Comparison of ENCODE assay signal across 15 cellular contexts in the genomic region with DNA sequence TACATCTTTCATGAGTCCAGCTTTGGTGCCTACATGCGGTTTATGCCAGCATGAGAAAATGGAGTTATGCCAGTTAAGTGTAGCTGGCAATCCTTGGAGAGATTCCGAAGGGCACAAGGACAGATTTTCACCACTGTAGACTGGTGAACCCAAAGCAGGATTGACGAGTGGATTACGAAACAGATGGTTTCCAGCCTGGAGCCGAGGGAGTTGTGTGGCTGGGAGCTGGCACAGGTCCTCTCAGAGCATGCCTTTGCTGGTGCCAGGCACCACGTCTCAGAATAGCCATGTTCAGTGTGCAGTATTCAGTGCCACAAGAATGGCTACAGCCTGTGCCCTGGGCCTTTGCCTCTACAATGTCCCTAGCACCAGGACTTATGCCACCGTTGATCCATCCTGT. TPM values are rescaled to one million over a fixed set of nuclear protein-coding genes. Genes with fewer than 3 reads are reported as not detected.
DNase-seq lines count a peak whose midpoint lies in the region; ATAC-seq and TF ChIP-seq lines count a peak whose summit lies in the region.
"Had no signal": no experiment of that assay in that cellular context is flagged by ENCODE, and none has a peak within 500 bp of the region (broad histone marks: within the 10 kb centered on the region; RNA-seq: fewer than 3 reads in every experiment).

No MANE protein-coding gene starts in this region.

- H3K27me3 ChIP-seq in left ventricle myocardium inferior (ENCODE audit: low read depth) (peaks cover 31% of the 10 kb centered on the region), skeletal muscle tissue (ENCODE audit: control insufficient read depth in 3 of 3, insufficient read depth in 3 of 3, low read length in 3 of 3) (peaks cover 14 to 26% (median 23%) of the 10 kb centered on the region in 3 donors)

- peak overlapping the region in 1 of 3 donors; percentile 41 for H3K9ac ChIP-seq in skeletal muscle tissue (ENCODE audit: low read depth in 1 of 3, low read length in 3 of 3)

- H3K9me3 ChIP-seq in left ventricle myocardium inferior (replicated peaks) (no peaks in the 10 kb centered on the region), skeletal muscle tissue (ENCODE audit: control insufficient read depth in 3 of 3, low read length in 3 of 3) (no peaks in the 10 kb centered on the region)

- H3K27ac ChIP-seq in angular gyrus (ENCODE audit: low read depth, low read length), result peak overlapping the region; percentile 62
- peak overlapping the region; percentile 76 for H3K27ac ChIP-seq in left ventricle myocardium inferior (replicated peaks)
- H3K27ac ChIP-seq in skeletal muscle tissue (ENCODE audit: low read depth, low read length), result peak overlapping the region; percentile 6
- H3K27ac ChIP-seq: 22Rv1, SK-N-MC had no signal

- TF ChIP-seq CTCF in left ventricle myocardium inferior (IDR thresholded peaks at IDR 0.05; ENCODE audit: borderline replicate concordance), result no peak

- ATAC-seq in GM19351 (IDR thresholded peaks at IDR 0.05; ENCODE audit: unreplicated experiment), result no peak

- H3K36me3 ChIP-seq in left ventricle myocardium inferior, result peaks cover 13% of the 10 kb centered on the region
- peaks cover 10 to 13% (median 13%) of the 10 kb centered on the region in 3 donors for H3K36me3 ChIP-seq in skeletal muscle tissue (ENCODE audit: control insufficient read depth in 3 of 3, insufficient read depth in 3 of 3, low read length in 3 of 3)

- H3K4me3 ChIP-seq in left ventricle myocardium inferior (no peak overlapping the region), skeletal muscle tissue (ENCODE audit: low read length in 3 of 3) (peak overlapping the region in 2 of 3 donors; percentile 18 to 29)
- H3K4me3 ChIP-seq: SK-N-MC had no signal

- H3K4me1 ChIP-seq in left ventricle myocardium inferior (peaks cover 34% of the 10 kb centered on the region), skeletal muscle tissue (ENCODE audit: control insufficient read depth in 3 of 3, insufficient read depth in 3 of 3, low read length in 3 of 3) (peaks cover 24 to 31% (median 28%) of the 10 kb centered on the region in 3 donors)

- DNase-seq in DMS 273 (lab: John Stamatoyannopoulos, UW; ENCODE audit: unreplicated experiment) (peak; percentile 56), DMS 273 treated with DMSO at 0.1 percent for 48 hours (lab: John Stamatoyannopoulos, UW) (no peak), left ventricle myocardium inferior (peak; percentile 56), NCI-H748 treated with DMSO at 0.1 percent for 48 hours (lab: John Stamatoyannopoulos, UW) (no peak), NCI-H146 (lab: John Stamatoyannopoulos, UW) (no peak)
- DNase-seq: activated CD4-positive, CD25-positive, alpha-beta regulatory T cell; activated T-cell treated with anti-CD3 and anti-CD28 coated beads for 4 hours; NCI-H187; nephron progenitor cell had no signal

- intact Hi-C loops in left ventricle myocardium inferior (cut with micrococcal nuclease), result no loop called here

RNA-seq across cellular contexts. Expression of a gene that starts 13.2 kb away (rescaled TPM):
- 0.41 TPM for total RNA-seq in left ventricle myocardium inferior
- total RNA-seq in skeletal muscle tissue, result 0.52 TPM
- total RNA-seq: astrocyte had no signal

RNA-seq across cellular contexts. Expression of a gene that starts 15.9 kb away (rescaled TPM):
- 97.9 TPM for total RNA-seq in left ventricle myocardium inferior
- 33.9 TPM for total RNA-seq in skeletal muscle tissue

RNA-seq across cellular contexts. Expression of a gene that starts 53.4 kb away (rescaled TPM):
- total RNA-seq in left ventricle myocardium inferior (0.33 TPM), skeletal muscle tissue (not detected)

Comparison
In these comparisons a context has a peak if more than half of its experiments do, and no peak if none do; other contexts are left out.
1. DNase-seq: peak in DMS 273 (single experiment) and left ventricle myocardium inferior (single experiment); none in DMS 273 treated with DMSO at 0.1 percent for 48 hours (single experiment), NCI-H748 treated with DMSO at 0.1 percent for 48 hours (single experiment) and NCI-H146 (single experiment).
2. H3K27ac ChIP-seq: peak in every context shown above with its lines; median percentile 76 in left ventricle myocardium inferior; 62 in angular gyrus; 6 in skeletal muscle tissue.